ENCODE assay signal across 8 cellular contexts in the genomic region with DNA sequence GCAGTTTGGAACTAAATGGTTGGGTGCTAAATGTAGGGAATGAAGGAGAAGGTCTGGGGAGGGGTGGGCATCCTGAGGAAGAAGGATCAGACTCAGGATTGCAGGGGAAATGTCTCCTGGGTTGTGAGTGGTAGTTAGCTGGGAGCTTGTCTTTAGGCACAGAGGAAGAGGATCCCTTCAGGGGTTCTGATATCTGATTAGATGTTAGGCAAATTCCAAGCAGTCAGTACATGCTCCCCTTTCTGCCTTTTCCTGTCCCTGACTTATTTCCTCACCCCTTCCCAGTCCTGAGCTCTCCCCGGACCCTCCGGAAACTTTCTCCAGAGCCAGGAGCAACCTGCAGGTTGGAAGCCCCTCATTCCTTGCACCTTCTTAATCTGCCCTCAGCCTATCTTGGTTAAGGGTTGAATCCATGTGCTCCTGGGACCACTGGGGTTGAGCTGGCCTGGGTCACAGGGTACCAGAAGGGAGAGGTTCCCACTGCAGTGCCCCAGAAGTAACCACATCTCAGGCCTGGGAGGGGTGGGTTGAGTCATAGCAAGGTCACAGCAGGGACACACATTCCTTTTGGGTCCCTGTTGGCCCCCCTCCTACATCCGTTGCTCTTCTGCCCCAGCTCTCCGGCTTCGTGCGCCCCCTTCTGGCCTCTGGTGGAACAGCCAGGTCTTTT. TPM values are rescaled to one million over a fixed set of nuclear protein-coding genes. Genes with fewer than 3 reads are reported as not detected.
DNase-seq lines count a peak whose midpoint lies in the region; ATAC-seq and TF ChIP-seq lines count a peak whose summit lies in the region.

No MANE protein-coding gene starts in this region.

- ATAC-seq in T-helper 17 cell: peak; percentile 69
- ATAC-seq in HG03460 (IDR thresholded peaks at IDR 0.05; ENCODE audit: unreplicated experiment): no peak

- peak; percentile 85 for TF ChIP-seq CTCF in GM12874 (IDR thresholded peaks at IDR 0.05; ENCODE audit: insufficient read depth, low read depth, low read length)
- peak; percentile 90 to 98 for TF ChIP-seq CTCF in right atrium auricular region (IDR thresholded peaks at IDR 0.05)

- H3K27ac ChIP-seq in angular gyrus (ENCODE audit: low read depth, low read length) (peak overlapping the region; percentile 37), right atrium auricular region (peak overlapping the region; percentile 83 to 95)

- peaks cover 2% of the 10 kb centered on the region for H3K36me3 Mint-ChIP-seq in T-helper 17 cell (ENCODE audit: low read depth)

- H3K4me3 ChIP-seq in right atrium auricular region: peak overlapping the region; percentile 59 to 69

- peaks cover 41% of the 10 kb centered on the region for H3K4me1 Mint-ChIP-seq in T-helper 17 cell

- H3K4me1 ChIP-seq in right atrium auricular region: peaks cover 0 to 38% of the 10 kb centered on the region in 2 donors

- H3K27ac Mint-ChIP-seq in T-helper 17 cell: peak overlapping the region; percentile 84

- no peaks in the 10 kb centered on the region for H3K27me3 ChIP-seq in right atrium auricular region

- H3K4me3 Mint-ChIP-seq in T-helper 17 cell: peak overlapping the region; percentile 63

- DNase-seq in NCI-H1694 treated with DMSO at 0.1 percent for 48 hours (lab: John Stamatoyannopoulos, UW) (peak; percentile 44), T-helper 17 cell (peak; percentile 75 to 88 (median 77)), right atrium auricular region (ENCODE audit: low spot score) (peak; percentile 98), putamen (ENCODE audit: low spot score) (peak; percentile 67), ureter (ENCODE audit: low spot score) (peak; percentile 95)

- peaks cover 10% of the 10 kb centered on the region for H3K36me3 ChIP-seq in right atrium auricular region

- no peaks in the 10 kb centered on the region for H3K27me3 Mint-ChIP-seq in T-helper 17 cell

- H3K9me3 ChIP-seq in T-helper 17 cell (ENCODE audit: control insufficient read depth, low read length, poor library complexity, severe bottlenecking): no peaks in the 10 kb centered on the region
- H3K9me3 ChIP-seq in right atrium auricular region: no peaks in the 10 kb centered on the region

RNA-seq across cellular contexts. Expression of a gene that starts 1.6 kb away (rescaled TPM):
- total RNA-seq in T-helper 17 cell: under 1 TPM in 1 of 2 donors, not detected in 1; 0.45 TPM
- total RNA-seq in right atrium auricular region: 100 to 1,000 TPM in 1 of 2 donors, 10 to 100 TPM in 1; 99.0 to 358 TPM
- total RNA-seq in ureter: 133 TPM

RNA-seq across cellular contexts. Expression of a gene that starts 4.2 kb away (rescaled TPM):
- total RNA-seq in T-helper 17 cell (1 to 10 TPM in 1 of 2 donors, under 1 TPM in 1; 0.83 to 2.5 TPM), right atrium auricular region (not detected), ureter (0.18 TPM)

RNA-seq across cellular contexts. Expression of a gene that starts 19.9 kb away (rescaled TPM):
- total RNA-seq in T-helper 17 cell (10 to 100 TPM; 23.1 to 29.6 TPM), right atrium auricular region (10 to 100 TPM; 33.5 to 64.5 TPM), ureter (66.6 TPM)

RNA-seq across cellular contexts. Expression of a gene that starts 49.3 kb away (rescaled TPM):
- total RNA-seq in T-helper 17 cell (1 to 10 TPM; 1.4 to 3.1 TPM), right atrium auricular region (100 to 1,000 TPM in 1 of 2 donors, 10 to 100 TPM in 1; 76.2 to 153 TPM), ureter (198 TPM)

Comparison
In these comparisons a context has a peak if more than half of its experiments do, and no peak if none do; other contexts are left out.
1. DNase-seq: peak in every context shown above with its lines; median percentile 98 in right atrium auricular region; 95 in ureter; 77 in T-helper 17 cell; 67 in putamen; 44 in NCI-H1694 treated with DMSO at 0.1 percent for 48 hours.
2. RNA of a gene that starts 1.6 kb away (total RNA-seq): 99.0 to 358 TPM in right atrium auricular region and 133 TPM in ureter (single experiment); 0.45 TPM in T-helper 17 cell; every median in the first group is over 10 times any median in the second.